ENCODE assay signal across 30 cellular contexts in the genomic region with DNA sequence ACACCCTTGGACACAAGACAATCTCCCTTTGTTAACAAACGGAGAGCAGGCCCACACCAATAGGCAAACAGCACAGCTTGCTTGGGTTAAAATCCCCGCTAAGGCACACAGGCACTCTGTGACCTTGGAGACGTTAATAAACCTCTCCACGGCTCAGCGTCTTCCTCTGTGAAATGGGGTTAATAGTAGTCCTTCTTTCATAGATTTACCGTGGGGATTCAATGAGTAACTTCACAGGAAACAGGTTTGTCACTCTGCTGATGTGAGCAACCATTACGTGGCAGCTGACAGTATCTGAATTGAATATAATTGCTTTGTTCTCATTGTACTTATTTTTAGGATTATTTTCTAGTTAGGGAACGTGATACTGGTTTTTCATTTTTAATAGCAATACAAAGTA.
DNase-seq lines count a peak whose midpoint lies in the region; ATAC-seq, FAIRE-seq and TF ChIP-seq lines count a peak whose summit lies in the region.
"Had no signal": no experiment of that assay in that cellular context is flagged by ENCODE, and none has a peak within 500 bp of the region (broad histone marks: within the 10 kb centered on the region; RNA-seq: fewer than 3 reads in every experiment).

No MANE protein-coding gene starts in this region.

- 44 to 66% (median 49%) methylated on average over 8 of the region's 8 CpGs for WGBS in small intestine, 3 donors

- peak; percentile 6 for DNase-seq in NK-92 treated with Interleukin-12 subunit alpha and Interleukin-12 subunit beta, amount 100 ng/mL, for 24 hours (lab: John Stamatoyannopoulos, UW)
- no peak for DNase-seq in NK-92 (lab: John Stamatoyannopoulos, UW; ENCODE audit: unreplicated experiment)
- peak; percentile 39 for DNase-seq in RPMI7951 (ENCODE audit: low read depth)
- peak; percentile 68 for DNase-seq in fibroblast of mammary gland (ENCODE audit: low read depth)
- DNase-seq in stimulated activated effector memory CD8-positive, alpha-beta T cell treated with anti-CD3 and anti-CD28 coated beads, Interleukin-12 subunit alpha, Interleukin-12 subunit beta, amount 100 ng/mL, for 72 hours (ENCODE audit: low spot score in 2 of 2) = no peak
- DNase-seq in stimulated activated naive CD8-positive, alpha-beta T cell treated with anti-CD3 and anti-CD28 coated beads, Interleukin-15, amount 100 ng/mL, for 72 hours = no peak
- no peak for DNase-seq in small intestine
- DNase-seq: activated CD4-positive, alpha-beta memory T cell treated with anti-CD3 and anti-CD28 coated beads, Interleukin-2, amount 10 ng/mL, durations not matched to agents 7 days and 5 days; activated CD4-positive, CD25-positive, alpha-beta regulatory T cell treated with anti-CD3 and anti-CD28 coated beads, Interleukin-2, amount 50 U/mL, for 72 hours; body of pancreas; gastrocnemius medialis; hippocampal formation; left ventricle myocardium superior; mucosa of descending colon; NCI-H2081; NCI-H345; NCI-H82; OCI-M1; ovary; stimulated activated CD4-positive, alpha-beta T cell treated with anti-CD3 and anti-CD28 coated beads, Interleukin-15, amount 100 ng/mL, for 24 hours; transverse colon had no signal

- no peaks in the 10 kb centered on the region for H3K4me1 Mint-ChIP-seq in stimulated activated effector memory CD8-positive, alpha-beta T cell treated with anti-CD3 and anti-CD28 coated beads, Interleukin-12 subunit alpha, Interleukin-12 subunit beta, amount 100 ng/mL, for 72 hours
- no peaks in the 10 kb centered on the region for H3K4me1 Mint-ChIP-seq in stimulated activated naive CD8-positive, alpha-beta T cell treated with anti-CD3 and anti-CD28 coated beads, Interleukin-15, amount 100 ng/mL, for 72 hours
- H3K4me1 Mint-ChIP-seq: activated CD4-positive, alpha-beta memory T cell treated with anti-CD3 and anti-CD28 coated beads, Interleukin-2, amount 10 ng/mL, durations not matched to agents 7 days and 5 days; IgD-negative memory B cell had no signal

- no peaks in the 10 kb centered on the region for H3K36me3 Mint-ChIP-seq in stimulated activated effector memory CD8-positive, alpha-beta T cell treated with anti-CD3 and anti-CD28 coated beads, Interleukin-12 subunit alpha, Interleukin-12 subunit beta, amount 100 ng/mL, for 72 hours
- H3K36me3 Mint-ChIP-seq: IgD-negative memory B cell had no signal

- H3K4me3 ChIP-seq in fibroblast of mammary gland (ENCODE audit: control insufficient read depth, low read depth, low read length) (no peak overlapping the region), small intestine (ENCODE audit: low read depth in 1 of 2, low read length in 2 of 2) (no peak overlapping the region)
- H3K4me3 ChIP-seq: body of pancreas, esophagus muscularis mucosa, gastrocnemius medialis, mucosa of descending colon, ovary, right atrium auricular region, SJSA1, transverse colon had no signal

- H3K27me3 ChIP-seq in small intestine (ENCODE audit: control insufficient read depth in 2 of 2, insufficient read depth in 2 of 2, low read length in 2 of 2) = no peaks in the 10 kb centered on the region
- H3K27me3 ChIP-seq: body of pancreas, esophagus muscularis mucosa, gastrocnemius medialis, ovary, right atrium auricular region, SJSA1, transverse colon had no signal

- TF ChIP-seq CTCF in fibroblast of mammary gland (conservative IDR thresholded peaks at IDR 0.05; ENCODE audit: control insufficient read depth, insufficient read depth, low read depth, low read length) = no peak

- H3K9me3 ChIP-seq in small intestine (ENCODE audit: control insufficient read depth, low read depth) = no peaks in the 10 kb centered on the region
- H3K9me3 ChIP-seq: body of pancreas, esophagus muscularis mucosa, gastrocnemius medialis, mucosa of descending colon, ovary, right atrium auricular region, SJSA1, transverse colon had no signal

- no peak for FAIRE-seq in small intestine (lab: Jason Lieb, UNC)
- FAIRE-seq: TTC549 had no signal

- no peak overlapping the region for H3K27ac ChIP-seq in small intestine (ENCODE audit: low read depth in 1 of 2, low read length in 1 of 2)
- H3K27ac ChIP-seq: 22Rv1, body of pancreas, esophagus muscularis mucosa, HL-60, ovary, right atrium auricular region, SJSA1, transverse colon had no signal

- H3K27ac Mint-ChIP-seq in stimulated activated effector memory CD8-positive, alpha-beta T cell treated with anti-CD3 and anti-CD28 coated beads, Interleukin-12 subunit alpha, Interleukin-12 subunit beta, amount 100 ng/mL, for 72 hours = no peak overlapping the region
- no peak overlapping the region for H3K27ac Mint-ChIP-seq in stimulated activated naive CD8-positive, alpha-beta T cell treated with anti-CD3 and anti-CD28 coated beads, Interleukin-15, amount 100 ng/mL, for 72 hours
- H3K27ac Mint-ChIP-seq: activated CD4-positive, alpha-beta memory T cell treated with anti-CD3 and anti-CD28 coated beads, Interleukin-2, amount 10 ng/mL, durations not matched to agents 7 days and 5 days; IgD-negative memory B cell; nephron had no signal

- peak; percentile 57 for ATAC-seq in stimulated activated effector memory CD8-positive, alpha-beta T cell treated with anti-CD3 and anti-CD28 coated beads, Interleukin-12 subunit alpha, Interleukin-12 subunit beta, amount 100 ng/mL, for 72 hours
- no peak for ATAC-seq in stimulated activated naive CD8-positive, alpha-beta T cell treated with anti-CD3 and anti-CD28 coated beads, Interleukin-15, amount 100 ng/mL, for 72 hours
- no peak for ATAC-seq in HG03469 (IDR thresholded peaks at IDR 0.05; ENCODE audit: unreplicated experiment)
- ATAC-seq: body of pancreas, mucosa of descending colon had no signal

- H3K9me3 Mint-ChIP-seq in stimulated activated effector memory CD8-positive, alpha-beta T cell treated with anti-CD3 and anti-CD28 coated beads, Interleukin-12 subunit alpha, Interleukin-12 subunit beta, amount 100 ng/mL, for 72 hours = no peaks in the 10 kb centered on the region
- no peaks in the 10 kb centered on the region for H3K9me3 Mint-ChIP-seq in stimulated activated naive CD8-positive, alpha-beta T cell treated with anti-CD3 and anti-CD28 coated beads, Interleukin-15, amount 100 ng/mL, for 72 hours
- H3K9me3 Mint-ChIP-seq: nephron had no signal

- H3K27me3 Mint-ChIP-seq in stimulated activated naive CD8-positive, alpha-beta T cell treated with anti-CD3 and anti-CD28 coated beads, Interleukin-15, amount 100 ng/mL, for 72 hours = peaks cover 22% of the 10 kb centered on the region
- H3K27me3 Mint-ChIP-seq: IgD-negative memory B cell had no signal

- no peaks in the 10 kb centered on the region for H3K36me3 ChIP-seq in small intestine (ENCODE audit: control insufficient read depth in 2 of 2, insufficient read depth in 2 of 2, low read length in 2 of 2)
- H3K36me3 ChIP-seq: esophagus muscularis mucosa, gastrocnemius medialis, ovary, right atrium auricular region, SJSA1, transverse colon had no signal

- no peak overlapping the region for H3K4me3 Mint-ChIP-seq in stimulated activated effector memory CD8-positive, alpha-beta T cell treated with anti-CD3 and anti-CD28 coated beads, Interleukin-12 subunit alpha, Interleukin-12 subunit beta, amount 100 ng/mL, for 72 hours
- no peak overlapping the region for H3K4me3 Mint-ChIP-seq in stimulated activated naive CD8-positive, alpha-beta T cell treated with anti-CD3 and anti-CD28 coated beads, Interleukin-15, amount 100 ng/mL, for 72 hours
- H3K4me3 Mint-ChIP-seq: activated CD4-positive, alpha-beta memory T cell treated with anti-CD3 and anti-CD28 coated beads, Interleukin-2, amount 10 ng/mL, durations not matched to agents 7 days and 5 days; IgD-negative memory B cell; nephron had no signal

- H3K4me1 ChIP-seq in small intestine (ENCODE audit: control insufficient read depth in 2 of 2, insufficient read depth in 1 of 2, low read depth in 1 of 2, low read length in 1 of 2) = no peaks in the 10 kb centered on the region
- H3K4me1 ChIP-seq: body of pancreas, right atrium auricular region, transverse colon had no signal

Comparison
In these comparisons a context has a peak if more than half of its experiments do, and no peak if none do; other contexts are left out.
1. DNase-seq: peak in NK-92 treated with Interleukin-12 subunit alpha and Interleukin-12 subunit beta, amount 100 ng/mL, for 24 hours (single experiment), RPMI7951 (single experiment) and fibroblast of mammary gland (single experiment); none in NK-92 (single experiment), stimulated activated effector memory CD8-positive, alpha-beta T cell treated with anti-CD3 and anti-CD28 coated beads, Interleukin-12 subunit alpha, Interleukin-12 subunit beta, amount 100 ng/mL, for 72 hours (0 of 2), stimulated activated naive CD8-positive, alpha-beta T cell treated with anti-CD3 and anti-CD28 coated beads, Interleukin-15, amount 100 ng/mL, for 72 hours (0 of 2) and small intestine (single experiment).